Comparison of ENCODE assay signal across 14 cellular contexts in the genomic region with DNA sequence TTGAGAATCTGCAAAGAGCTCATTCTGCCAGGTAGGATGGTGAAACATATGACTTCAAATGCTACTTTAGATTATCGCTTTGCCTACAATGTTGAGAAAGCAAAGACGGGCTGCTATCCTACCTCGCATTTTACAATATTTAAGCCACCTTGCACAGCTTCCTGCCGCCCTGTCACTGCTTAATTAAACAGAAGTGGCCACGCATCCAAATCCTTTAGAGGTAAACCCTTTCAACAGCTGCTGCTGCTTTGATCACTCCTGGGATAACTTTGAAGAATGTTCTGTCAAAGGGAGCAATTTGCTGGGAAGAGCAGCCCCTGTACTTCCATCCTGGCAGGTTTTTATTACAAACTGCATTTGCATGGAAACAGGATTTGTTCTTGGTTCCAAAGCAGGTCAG. TPM values are rescaled to one million over a fixed set of nuclear protein-coding genes. Genes with fewer than 3 reads are reported as not detected.
DNase-seq lines count a peak whose midpoint lies in the region.
"Had no signal": no experiment of that assay in that cellular context is flagged by ENCODE, and none has a peak within 500 bp of the region (broad histone marks: within the 10 kb centered on the region; RNA-seq: fewer than 3 reads in every experiment).

No MANE protein-coding gene starts in this region.

- peak; percentile 9 to 55 for DNase-seq in NCI-H526 (lab: John Stamatoyannopoulos, UW)
- DNase-seq in NCI-H526 treated with DMSO at 0.1 percent for 48 hours (lab: John Stamatoyannopoulos, UW) = no peak
- peak; percentile 63 for DNase-seq in D341Med (ENCODE audit: low spot score)
- peak; percentile 96 for DNase-seq in NCI-H524 treated with DMSO at 0.1 percent for 48 hours (lab: John Stamatoyannopoulos, UW)
- peak; percentile 15 for DNase-seq in left kidney (ENCODE audit: low read depth, low spot score)
- no peak for DNase-seq in NCI-H345 (lab: John Stamatoyannopoulos, UW)
- DNase-seq in mesenteric fat pad (ENCODE audit: low spot score) = no peak
- DNase-seq in NCI-H1105 (lab: John Stamatoyannopoulos, UW) = no peak
- DNase-seq: ACHN; CD4-positive, alpha-beta T cell; DMS53; HCEC 1CT; HFFc6; IMR-90 had no signal

RNA-seq across cellular contexts. Expression of gene SSTR2, which starts 24.3 kb away (rescaled TPM):
- total RNA-seq in mesenteric fat pad = 5.7 TPM
- total RNA-seq: CD4-positive, alpha-beta T cell; IMR-90 had no signal

RNA-seq across cellular contexts. Expression of gene SLC39A11, which starts 48.0 kb away (rescaled TPM):
- 36.2 TPM for total RNA-seq in mesenteric fat pad

RNA-seq across cellular contexts. Expression of gene COG1, which starts 52.3 kb away (rescaled TPM):
- total RNA-seq in mesenteric fat pad = 34.8 TPM

Comparison
In these comparisons a context has a peak if more than half of its experiments do, and no peak if none do; other contexts are left out.
1. DNase-seq: peak in NCI-H526 (2 of 2), D341Med (single experiment), NCI-H524 treated with DMSO at 0.1 percent for 48 hours (single experiment) and left kidney (single experiment); none in NCI-H526 treated with DMSO at 0.1 percent for 48 hours (single experiment), NCI-H345 (single experiment), mesenteric fat pad (single experiment) and NCI-H1105 (single experiment).